1 cellular context compared by ENCODE assay signal in the genomic region with DNA sequence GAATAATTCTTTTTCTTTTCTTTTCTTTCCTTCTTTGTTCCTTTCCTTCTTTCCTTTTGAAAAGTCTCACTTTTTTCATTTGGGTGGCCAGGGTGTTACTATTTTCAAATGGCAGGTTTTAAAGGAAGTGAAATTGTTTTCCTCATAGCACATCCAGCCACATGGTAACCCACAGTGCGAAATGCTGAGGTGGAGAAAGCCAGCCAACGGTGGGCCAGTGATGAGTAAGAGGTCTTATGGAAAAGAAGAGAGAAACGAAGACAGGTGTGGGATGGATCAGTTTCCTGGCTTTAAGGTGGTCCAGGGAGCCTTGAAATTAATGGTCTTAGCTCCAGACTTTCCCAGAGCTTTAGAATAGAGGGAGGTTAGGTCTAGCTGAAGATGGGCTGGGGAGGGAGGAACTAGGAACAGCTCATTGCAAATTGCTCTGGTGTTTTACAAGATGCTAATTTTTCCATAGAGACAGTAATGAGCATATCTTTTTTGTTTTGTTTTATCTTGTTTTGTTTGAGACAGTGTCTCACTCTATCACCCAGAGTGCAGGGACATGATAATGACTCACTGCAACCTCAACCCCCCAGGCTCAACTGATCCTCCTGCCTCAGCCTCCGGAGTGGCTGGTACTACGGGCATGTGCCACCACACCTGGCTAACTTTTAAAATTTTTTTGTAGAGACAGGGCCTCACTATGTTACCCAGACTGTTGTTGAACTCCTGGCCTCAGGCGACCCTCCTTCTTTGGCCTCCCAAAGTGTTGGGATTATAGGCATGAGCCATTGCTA.
TF ChIP-seq lines count a peak whose summit lies in the region.

No MANE protein-coding gene starts in this region.

TF ChIP-seq in SK-N-SH treated with all-trans-retinoic acid at 6 μM for 48 hours, 23 proteins besides CTCF, POLR2A, EP300 and RAD21 (continued from another document):
- no peak for TF ChIP-seq BACH2 (CRISPR knock-in tag; IDR thresholded peaks at IDR 0.05; ENCODE audit: borderline replicate concordance)
- no peak for TF ChIP-seq GLIS3 (CRISPR knock-in tag; IDR thresholded peaks at IDR 0.05)
- no peak for TF ChIP-seq TOX (CRISPR knock-in tag; IDR thresholded peaks at IDR 0.05; ENCODE audit: borderline replicate concordance)
- TF ChIP-seq ARNTL (CRISPR knock-in tag; IDR thresholded peaks at IDR 0.05; ENCODE audit: borderline replicate concordance, low read depth), result no peak
- TF ChIP-seq SNAI2 (CRISPR knock-in tag; IDR thresholded peaks at IDR 0.05), result no peak
- TF ChIP-seq PPARA (CRISPR knock-in tag; IDR thresholded peaks at IDR 0.05; ENCODE audit: borderline replicate concordance), result no peak
